11 cellular contexts compared by ENCODE assay signal in genomic region chr1:36966242-36966641, GRCh38.
DNase-seq lines count a peak whose midpoint lies in the region; ATAC-seq, FAIRE-seq and TF ChIP-seq lines count a peak whose summit lies in the region.
"Had no signal": no experiment of that assay in that cellular context is flagged by ENCODE, and none has a peak within 500 bp of the region (broad histone marks: within the 10 kb centered on the region; RNA-seq: fewer than 3 reads in every experiment).

No MANE protein-coding gene starts in this region.

- DNase-seq in Right ventricle myocardium inferior (ENCODE audit: missing footprints) (peak; percentile 16), right atrium auricular region (ENCODE audit: low spot score) (no peak), RKO (ENCODE audit: low spot score) (peak; percentile 24), endothelial cell of umbilical vein (ENCODE audit: low read depth, low spot score) (peak; percentile 7), ureter (ENCODE audit: low spot score) (no peak), NOMO-1 treated with dmso at 0.1 percent for 144 hours (lab: John Stamatoyannopoulos, UW; ENCODE audit: unreplicated experiment) (no peak)
- peak; percentile 10 for DNase-seq in stimulated activated CD4-positive, alpha-beta T cell treated with anti-CD3 and anti-CD28 coated beads, Interleukin-4, amount 100 ng/mL, for 1 hour
- DNase-seq in stimulated activated effector memory CD8-positive, alpha-beta T cell treated with anti-CD3 and anti-CD28 coated beads, Interleukin-12 subunit alpha, Interleukin-12 subunit beta, amount 100 ng/mL, for 72 hours (ENCODE audit: low spot score in 2 of 2), result no peak

- H3K27ac Mint-ChIP-seq in stimulated activated effector memory CD8-positive, alpha-beta T cell treated with anti-CD3 and anti-CD28 coated beads, Interleukin-12 subunit alpha, Interleukin-12 subunit beta, amount 100 ng/mL, for 72 hours, result no peak overlapping the region

- H3K4me3 Mint-ChIP-seq in stimulated activated effector memory CD8-positive, alpha-beta T cell treated with anti-CD3 and anti-CD28 coated beads, Interleukin-12 subunit alpha, Interleukin-12 subunit beta, amount 100 ng/mL, for 72 hours, result no peak overlapping the region

- TF ChIP-seq POLR2A in endothelial cell of umbilical vein (IDR thresholded peaks at IDR 0.05; ENCODE audit: low read depth, low read length), result no peak

- H3K4me3 ChIP-seq in right atrium auricular region (no peak overlapping the region), endothelial cell of umbilical vein (replicated peaks in 1 of 3; ENCODE audit: insufficient read depth in 1 of 3, low read depth in 1 of 3, low read length in 3 of 3) (no peak overlapping the region)
- H3K4me3 ChIP-seq: ascending aorta, BLaER1, ovary had no signal

- dilution Hi-C loops in endothelial cell of umbilical vein (cut with MboI; ENCODE audit: extremely low pct_ligation_motif_present, low sequenced_read_pairs), result no loop called here

- H2AFZ ChIP-seq in endothelial cell of umbilical vein (ENCODE audit: low read depth, low read length), result no peak overlapping the region

- no peak overlapping the region for H3K4me2 ChIP-seq in endothelial cell of umbilical vein (ENCODE audit: insufficient read depth, low read length)
- H3K4me2 ChIP-seq: BLaER1 had no signal

- BruUV-seq in endothelial cell of umbilical vein (replicated peaks; lab: Mats Ljungman, UMichigan), result no TSS peak

- TF ChIP-seq CTCF in right atrium auricular region (IDR thresholded peaks at IDR 0.05), result no peak
- no peak for TF ChIP-seq CTCF in endothelial cell of umbilical vein (IDR thresholded peaks at IDR 0.05; ENCODE audit: extremely low read depth in 1 of 2, insufficient read depth in 1 of 2, low read depth in 1 of 2, low read length in 2 of 2)

- H3K9me1 ChIP-seq in endothelial cell of umbilical vein (replicated peaks; ENCODE audit: control insufficient read depth, extremely low read depth, insufficient read depth, low read length), result no peaks in the 10 kb centered on the region

- CTCF ChIA-PET in endothelial cell of umbilical vein (lab: Charles Lee), result no interaction called here

- H3K27ac ChIP-seq in right atrium auricular region (no peak overlapping the region), endothelial cell of umbilical vein (ENCODE audit: insufficient read depth, low read depth, low read length) (no peak overlapping the region)
- H3K27ac ChIP-seq: ascending aorta, BLaER1, ovary had no signal

- FAIRE-seq in endothelial cell of umbilical vein (lab: Jason Lieb, UNC), result no peak

- intact Hi-C loops in Right ventricle myocardium inferior (cut with DNase I) (no loop called here), endothelial cell of umbilical vein (cut with micrococcal nuclease) (no loop called here)

- H4K20me1 ChIP-seq in endothelial cell of umbilical vein (replicated peaks; ENCODE audit: control insufficient read depth, extremely low read depth, insufficient read depth, low read length), result no peaks in the 10 kb centered on the region
- H4K20me1 ChIP-seq: BLaER1 had no signal

- no peak for ATAC-seq in Right ventricle myocardium inferior
- no peak for ATAC-seq in stimulated activated effector memory CD8-positive, alpha-beta T cell treated with anti-CD3 and anti-CD28 coated beads, Interleukin-12 subunit alpha, Interleukin-12 subunit beta, amount 100 ng/mL, for 72 hours

- H3K27me3 ChIP-seq in right atrium auricular region (no peaks in the 10 kb centered on the region), endothelial cell of umbilical vein (ENCODE audit: control insufficient read depth in 2 of 2, insufficient read depth in 2 of 2, low read length in 2 of 2) (no peaks in the 10 kb centered on the region)
- H3K27me3 ChIP-seq: ascending aorta, BLaER1, ovary had no signal

- H3K79me2 ChIP-seq in endothelial cell of umbilical vein (ENCODE audit: control insufficient read depth, insufficient read depth, low read length), result no peaks in the 10 kb centered on the region

- H3K4me1 ChIP-seq in right atrium auricular region (no peaks in the 10 kb centered on the region), endothelial cell of umbilical vein (ENCODE audit: control insufficient read depth, extremely low read depth, insufficient read depth, low read length) (no peaks in the 10 kb centered on the region)
- H3K4me1 ChIP-seq: ascending aorta had no signal

- H3K36me3 Mint-ChIP-seq in stimulated activated effector memory CD8-positive, alpha-beta T cell treated with anti-CD3 and anti-CD28 coated beads, Interleukin-12 subunit alpha, Interleukin-12 subunit beta, amount 100 ng/mL, for 72 hours, result no peaks in the 10 kb centered on the region

- POLR2A ChIA-PET in endothelial cell of umbilical vein (lab: Charles Lee), result no interaction called here

- no peak overlapping the region for H3K9ac ChIP-seq in endothelial cell of umbilical vein (replicated peaks; ENCODE audit: extremely low read depth, insufficient read depth, low read length)
- H3K9ac ChIP-seq: BLaER1 had no signal

- no peaks in the 10 kb centered on the region for H3K9me3 Mint-ChIP-seq in stimulated activated effector memory CD8-positive, alpha-beta T cell treated with anti-CD3 and anti-CD28 coated beads, Interleukin-12 subunit alpha, Interleukin-12 subunit beta, amount 100 ng/mL, for 72 hours

- H3K9me3 ChIP-seq in right atrium auricular region, result no peaks in the 10 kb centered on the region
- H3K9me3 ChIP-seq in endothelial cell of umbilical vein (replicated peaks; ENCODE audit: control insufficient read depth, insufficient read depth, low read length), result no peaks in the 10 kb centered on the region
- H3K9me3 ChIP-seq: ascending aorta, BLaER1, ovary had no signal

- H3K36me3 ChIP-seq in right atrium auricular region, result no peaks in the 10 kb centered on the region
- H3K36me3 ChIP-seq in endothelial cell of umbilical vein (ENCODE audit: control insufficient read depth in 2 of 2, extremely low read depth in 1 of 2, insufficient read depth in 2 of 2, low read length in 2 of 2), result no peaks in the 10 kb centered on the region
- H3K36me3 ChIP-seq: ascending aorta, BLaER1, ovary had no signal

- H3K4me1 Mint-ChIP-seq in stimulated activated effector memory CD8-positive, alpha-beta T cell treated with anti-CD3 and anti-CD28 coated beads, Interleukin-12 subunit alpha, Interleukin-12 subunit beta, amount 100 ng/mL, for 72 hours, result no peaks in the 10 kb centered on the region

TF ChIP-seq in endothelial cell of umbilical vein, 7 proteins besides CTCF, POLR2A, EP300 and RAD21:
- no peak for TF ChIP-seq GATA2 (IDR thresholded peaks at IDR 0.05; ENCODE audit: insufficient read depth, insufficient read length, low read depth, low read length)
- TF ChIP-seq FOS (IDR thresholded peaks at IDR 0.05; ENCODE audit: borderline replicate concordance, insufficient read depth, low read length), result no peak
- no peak for TF ChIP-seq JUN (IDR thresholded peaks at IDR 0.05; ENCODE audit: borderline replicate concordance, insufficient read depth, insufficient read length, low read depth)
- no peak for TF ChIP-seq MAX (IDR thresholded peaks at IDR 0.05; ENCODE audit: insufficient read depth, insufficient read length)
- TF ChIP-seq EZH2 (IDR thresholded peaks at IDR 0.05; ENCODE audit: borderline replicate concordance, low read depth, low read length, severe bottlenecking), result no peak
- TF ChIP-seq POLR2AphosphoS5 (IDR thresholded peaks at IDR 0.05; ENCODE audit: insufficient read depth, low read depth, low read length), result no peak
- TF ChIP-seq MYC (IDR thresholded peaks at IDR 0.05; ENCODE audit: low read depth, low read length), result no peak

Comparison
In these comparisons a context has a peak if more than half of its experiments do, and no peak if none do; other contexts are left out.
1. DNase-seq: peak in Right ventricle myocardium inferior (single experiment), RKO (single experiment), endothelial cell of umbilical vein (single experiment) and stimulated activated CD4-positive, alpha-beta T cell treated with anti-CD3 and anti-CD28 coated beads, Interleukin-4, amount 100 ng/mL, for 1 hour (single experiment); none in right atrium auricular region (single experiment), ureter (single experiment), stimulated activated effector memory CD8-positive, alpha-beta T cell treated with anti-CD3 and anti-CD28 coated beads, Interleukin-12 subunit alpha, Interleukin-12 subunit beta, amount 100 ng/mL, for 72 hours (0 of 2) and NOMO-1 treated with dmso at 0.1 percent for 144 hours (single experiment).